ENCODE assay signal across 33 cellular contexts in the genomic region with DNA sequence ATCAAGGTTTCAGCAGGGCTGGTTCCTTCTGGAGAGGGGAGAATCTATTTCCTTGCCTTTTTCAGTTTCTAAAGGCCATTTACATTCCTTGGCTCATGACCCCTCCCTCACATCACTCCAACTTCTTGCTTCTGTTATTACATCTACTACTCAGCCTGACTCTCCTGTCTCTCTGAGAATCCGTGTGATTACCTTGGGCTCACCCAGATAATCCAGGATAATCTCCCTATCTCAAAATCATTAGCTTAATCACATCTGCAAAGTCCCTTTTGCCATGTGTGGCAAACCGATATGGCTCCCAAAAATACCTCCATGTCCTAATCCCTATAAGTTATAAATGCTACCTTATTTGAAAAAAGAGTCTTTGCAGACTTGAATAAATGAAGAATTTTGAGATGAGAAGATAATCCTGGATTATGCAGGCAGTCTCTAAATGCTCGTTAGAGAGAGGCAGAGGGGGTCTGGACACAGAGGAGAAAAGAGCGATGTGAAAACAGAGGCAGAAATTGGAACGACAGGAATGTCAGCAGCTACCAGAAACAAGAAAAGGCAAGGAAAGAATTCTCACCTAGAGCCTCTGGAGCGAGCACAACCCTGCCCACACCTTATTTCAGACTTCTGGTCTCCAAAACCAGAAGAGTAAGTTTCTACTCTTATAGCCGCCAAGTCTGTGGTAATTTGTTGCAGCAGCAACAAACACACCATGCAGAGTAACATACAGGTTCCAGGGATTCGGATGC. TPM values are rescaled to one million over a fixed set of nuclear protein-coding genes. Genes with fewer than 3 reads are reported as not detected.
DNase-seq lines count a peak whose midpoint lies in the region; ATAC-seq and TF ChIP-seq lines count a peak whose summit lies in the region.
"Had no signal": no experiment of that assay in that cellular context is flagged by ENCODE, and none has a peak within 500 bp of the region (broad histone marks: within the 10 kb centered on the region; RNA-seq: fewer than 3 reads in every experiment).

No MANE protein-coding gene starts in this region.

- peaks cover 29% of the 10 kb centered on the region for H3K4me1 Mint-ChIP-seq in Caco-2 (ENCODE audit: low read depth, unreplicated experiment)
- H3K4me1 Mint-ChIP-seq in endodermal cell: peaks cover 46% of the 10 kb centered on the region
- H3K4me1 Mint-ChIP-seq in stimulated activated effector memory CD8-positive, alpha-beta T cell treated with anti-CD3 and anti-CD28 coated beads, Interleukin-12 subunit alpha, Interleukin-12 subunit beta, amount 100 ng/mL, for 72 hours: no peaks in the 10 kb centered on the region
- H3K4me1 Mint-ChIP-seq: activated CD4-positive, alpha-beta memory T cell treated with anti-CD3 and anti-CD28 coated beads, Interleukin-2, amount 10 ng/mL, durations not matched to agents 7 days and 5 days had no signal

- BruUV-seq in Caco-2 (replicated peaks; lab: Mats Ljungman, UMichigan): no TSS peak

- no peak overlapping the region for H3K9ac ChIP-seq in endodermal cell (ENCODE audit: extremely low read depth, low read length, poor library complexity, severe bottlenecking)
- H3K9ac ChIP-seq: parathyroid adenoma had no signal

- POLR2A ChIA-PET in Caco-2 (lab: Charles Lee): no interaction called here

- H3K36me3 Mint-ChIP-seq in Caco-2 (ENCODE audit: insufficient read depth, unreplicated experiment): no peaks in the 10 kb centered on the region
- H3K36me3 Mint-ChIP-seq in endodermal cell (ENCODE audit: low read depth): no peaks in the 10 kb centered on the region
- no peaks in the 10 kb centered on the region for H3K36me3 Mint-ChIP-seq in stimulated activated effector memory CD8-positive, alpha-beta T cell treated with anti-CD3 and anti-CD28 coated beads, Interleukin-12 subunit alpha, Interleukin-12 subunit beta, amount 100 ng/mL, for 72 hours

- CTCF ChIA-PET in Caco-2 (lab: Charles Lee): no interaction called here

- H3K36me3 ChIP-seq in Caco-2 (ENCODE audit: control insufficient read depth, insufficient read depth, low read length) (no peaks in the 10 kb centered on the region), endodermal cell (ENCODE audit: control insufficient read depth, insufficient read depth, low read length) (no peaks in the 10 kb centered on the region)
- H3K36me3 ChIP-seq: thoracic aorta, uterus had no signal

- H3K27me3 Mint-ChIP-seq in Caco-2 (ENCODE audit: insufficient read depth, unreplicated experiment): no peaks in the 10 kb centered on the region
- H3K27me3 Mint-ChIP-seq in endodermal cell (ENCODE audit: insufficient read depth): peaks cover 21% of the 10 kb centered on the region
- H3K27me3 Mint-ChIP-seq: activated CD4-positive, alpha-beta memory T cell treated with anti-CD3 and anti-CD28 coated beads, Interleukin-2, amount 10 ng/mL, durations not matched to agents 7 days and 5 days had no signal

- WGBS in endodermal cell (ENCODE audit: insufficient coverage in 1 of 2, insufficient read length in 1 of 2), 2 experiments: 27 to 36% methylated on average over 5 to 8 of the region's 8 CpGs

- peak overlapping the region; percentile 43 for H3K27ac Mint-ChIP-seq in Caco-2 (ENCODE audit: unreplicated experiment)
- peak overlapping the region; percentile 91 for H3K27ac Mint-ChIP-seq in endodermal cell
- H3K27ac Mint-ChIP-seq in stimulated activated effector memory CD8-positive, alpha-beta T cell treated with anti-CD3 and anti-CD28 coated beads, Interleukin-12 subunit alpha, Interleukin-12 subunit beta, amount 100 ng/mL, for 72 hours: no peak overlapping the region
- H3K27ac Mint-ChIP-seq: activated CD4-positive, alpha-beta memory T cell treated with anti-CD3 and anti-CD28 coated beads, Interleukin-2, amount 10 ng/mL, durations not matched to agents 7 days and 5 days; activated naive CD4-positive, alpha-beta T cell treated with anti-CD3 and anti-CD28 coated beads for 36 hours had no signal

- H3K27me3 ChIP-seq in Caco-2 (replicated peaks; ENCODE audit: control insufficient read depth, insufficient read depth, low read length): no peaks in the 10 kb centered on the region
- H3K27me3 ChIP-seq in endodermal cell (ENCODE audit: control insufficient read depth, insufficient read depth, low read length, poor library complexity, severe bottlenecking): peaks cover 15% of the 10 kb centered on the region
- H3K27me3 ChIP-seq: body of pancreas, dorsolateral prefrontal cortex, uterus had no signal

- H3K9me3 Mint-ChIP-seq in Caco-2 (ENCODE audit: unreplicated experiment): no peaks in the 10 kb centered on the region
- H3K9me3 Mint-ChIP-seq in endodermal cell: no peaks in the 10 kb centered on the region
- H3K9me3 Mint-ChIP-seq in stimulated activated effector memory CD8-positive, alpha-beta T cell treated with anti-CD3 and anti-CD28 coated beads, Interleukin-12 subunit alpha, Interleukin-12 subunit beta, amount 100 ng/mL, for 72 hours: no peaks in the 10 kb centered on the region
- H3K9me3 Mint-ChIP-seq: activated CD4-positive, alpha-beta memory T cell treated with anti-CD3 and anti-CD28 coated beads, Interleukin-2, amount 10 ng/mL, durations not matched to agents 7 days and 5 days; activated naive CD4-positive, alpha-beta T cell treated with anti-CD3 and anti-CD28 coated beads for 36 hours had no signal

- no peak overlapping the region for H3K4me3 ChIP-seq in Caco-2 (ENCODE audit: low read depth, low read length)
- H3K4me3 ChIP-seq in endodermal cell (ENCODE audit: low read length): no peak overlapping the region
- H3K4me3 ChIP-seq: body of pancreas, dorsolateral prefrontal cortex, lung, PC-9, SK-N-MC, skin epidermis, thoracic aorta, uterus had no signal

- H3K4me1 ChIP-seq in Caco-2: peaks cover 13% of the 10 kb centered on the region
- H3K4me1 ChIP-seq in endodermal cell (ENCODE audit: control insufficient read depth, insufficient read depth, low read length): no peaks in the 10 kb centered on the region
- H3K4me1 ChIP-seq: parathyroid adenoma had no signal

- TF ChIP-seq CTCF in Caco-2 (IDR thresholded peaks at IDR 0.05; ENCODE audit: insufficient read depth in 1 of 2, low read depth in 1 of 2, low read length in 1 of 2, severe bottlenecking in 1 of 2, unreplicated experiment in 1 of 2) (no peak), endodermal cell (conservative IDR thresholded peaks at IDR 0.05) (no peak)

- H3K27ac ChIP-seq in endodermal cell (ENCODE audit: low read depth, low read length): no peak overlapping the region
- H3K27ac ChIP-seq: body of pancreas, dorsolateral prefrontal cortex, parathyroid adenoma, PC-9, SK-N-MC, thoracic aorta, uterus had no signal

- H3K4me3 Mint-ChIP-seq in Caco-2 (ENCODE audit: unreplicated experiment) (peak overlapping the region; percentile 15), endodermal cell (peak overlapping the region; percentile 21)
- H3K4me3 Mint-ChIP-seq in stimulated activated effector memory CD8-positive, alpha-beta T cell treated with anti-CD3 and anti-CD28 coated beads, Interleukin-12 subunit alpha, Interleukin-12 subunit beta, amount 100 ng/mL, for 72 hours: no peak overlapping the region
- H3K4me3 Mint-ChIP-seq: activated CD4-positive, alpha-beta memory T cell treated with anti-CD3 and anti-CD28 coated beads, Interleukin-2, amount 10 ng/mL, durations not matched to agents 7 days and 5 days; activated naive CD4-positive, alpha-beta T cell treated with anti-CD3 and anti-CD28 coated beads for 36 hours had no signal

- DNase-seq in Caco-2 (peak in 1 of 2 experiments; percentile 55), NCI-H82 (lab: John Stamatoyannopoulos, UW) (peak; percentile 91), endodermal cell (peak; percentile 80), islet precursor cell (peak; percentile 93), inferior parietal cortex (ENCODE audit: extremely low spot score) (no peak)
- DNase-seq in stimulated activated effector memory CD8-positive, alpha-beta T cell treated with anti-CD3 and anti-CD28 coated beads, Interleukin-12 subunit alpha, Interleukin-12 subunit beta, amount 100 ng/mL, for 72 hours (ENCODE audit: low spot score in 2 of 2): no peak
- DNase-seq: 8988T; activated CD4-positive, alpha-beta memory T cell treated with anti-CD3 and anti-CD28 coated beads, Interleukin-2, amount 10 ng/mL, durations not matched to agents 7 days and 5 days; activated CD4-positive, CD25-positive, alpha-beta regulatory T cell treated with anti-CD3 and anti-CD28 coated beads, Interleukin-2, amount 50 U/mL, for 72 hours; activated CD8-positive, alpha-beta memory T cell treated with anti-CD3 and anti-CD28 coated beads, Interleukin-2, amount 50 U/mL, for 4 hours; activated naive CD4-positive, alpha-beta T cell treated with anti-CD3 and anti-CD28 coated beads for 36 hours; body of pancreas; C1 segment of cervical spinal cord; COR-L47; DND-41; dorsolateral prefrontal cortex; GOT3; hippocampal formation; KG1; NCI-H1930; NCI-H510A treated with DMSO at 0.1 percent for 48 hours; PC-9; stimulated activated CD4-positive, alpha-beta T cell treated with anti-CD3 and anti-CD28 coated beads, Interleukin-1b, Interleukin-23, amount 100 ng/mL, for 48 hours; stimulated activated naive CD8-positive, alpha-beta T cell treated with anti-CD3 and anti-CD28 coated beads, Interleukin-15, Interleukin-2, amounts not matched to agents 100 U/mL and 50 U/mL, for 24 hours; T-helper 1 cell; uterus had no signal

- intact Hi-C loops in Caco-2 (cut with micrococcal nuclease; ENCODE audit: unreplicated experiment): loop anchor here (5.0 kb wide), 1 partner anchor 98 kb away; no protein-coding TSS in a partner anchor

- H3K9me3 ChIP-seq in Caco-2 (no peaks in the 10 kb centered on the region), endodermal cell (ENCODE audit: control insufficient read depth, low read length) (no peaks in the 10 kb centered on the region)
- H3K9me3 ChIP-seq: body of pancreas, thoracic aorta, uterus had no signal

- ATAC-seq in stimulated activated effector memory CD8-positive, alpha-beta T cell treated with anti-CD3 and anti-CD28 coated beads, Interleukin-12 subunit alpha, Interleukin-12 subunit beta, amount 100 ng/mL, for 72 hours: no peak
- no peak for ATAC-seq in GM21367 (IDR thresholded peaks at IDR 0.05; ENCODE audit: unreplicated experiment)
- no peak for ATAC-seq in GM21360 (IDR thresholded peaks at IDR 0.05; ENCODE audit: unreplicated experiment)
- ATAC-seq: body of pancreas; stimulated activated naive CD8-positive, alpha-beta T cell treated with anti-CD3 and anti-CD28 coated beads, Interleukin-15, Interleukin-2, amounts not matched to agents 100 U/mL and 50 U/mL, for 24 hours had no signal

RNA-seq across cellular contexts. Expression of a gene that starts 23.6 kb away (rescaled TPM):
- 54.0 and 56.0 TPM in 2 replicates for total RNA-seq in Caco-2 (2022)
- total RNA-seq in endodermal cell: 10 to 100 TPM; 36.4 to 65.8 TPM
- polyA plus RNA-seq in endodermal cell (2013, experiment 1 of 2): 28.4 TPM
- polyA plus RNA-seq in endodermal cell (2013, experiment 2 of 2): 25.8 TPM

Comparison
In these comparisons a context has a peak if more than half of its experiments do, and no peak if none do; other contexts are left out.
1. DNase-seq: peak in NCI-H82 (single experiment), endodermal cell (single experiment) and islet precursor cell (single experiment); none in stimulated activated effector memory CD8-positive, alpha-beta T cell treated with anti-CD3 and anti-CD28 coated beads, Interleukin-12 subunit alpha, Interleukin-12 subunit beta, amount 100 ng/mL, for 72 hours (0 of 2) and inferior parietal cortex (single experiment).